Comparison of ENCODE assay signal across 8 cellular contexts in the genomic region with DNA sequence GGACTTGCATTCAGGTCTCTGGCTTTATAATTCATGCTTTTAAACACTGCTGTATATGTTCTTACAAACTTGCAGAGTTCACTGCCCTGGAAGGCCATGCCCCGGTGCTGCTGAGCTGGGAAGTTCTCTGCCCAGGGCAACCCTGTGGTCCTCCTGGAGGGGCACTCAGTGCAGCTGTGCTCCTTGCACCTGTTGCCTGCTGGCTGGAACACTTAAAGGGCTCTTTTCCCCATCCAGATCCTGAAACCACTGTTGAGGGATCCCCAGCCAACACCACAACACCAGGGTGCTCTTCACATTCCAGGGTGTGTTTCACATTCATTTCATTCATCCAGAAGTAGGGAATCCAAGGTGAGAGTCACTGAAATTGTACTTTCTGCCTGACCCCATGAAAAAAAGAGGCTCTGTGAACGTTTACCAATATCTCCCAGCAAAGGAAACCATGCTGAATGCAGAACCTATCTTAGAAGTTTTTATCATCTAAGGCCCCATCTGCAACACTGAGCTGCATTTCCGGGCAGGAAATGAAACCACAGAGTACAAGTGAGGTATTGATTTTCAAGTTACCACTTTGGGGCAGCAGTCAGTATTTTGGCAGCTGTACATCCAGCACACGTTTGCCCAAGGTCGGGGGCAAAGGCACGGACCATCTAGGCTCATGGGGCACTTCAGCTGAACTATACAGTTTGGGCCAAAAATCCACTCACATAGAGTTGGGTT.
DNase-seq lines count a peak whose midpoint lies in the region; ATAC-seq lines count a peak whose summit lies in the region.

No MANE protein-coding gene starts in this region.

- peak overlapping the region; percentile 77 for H3K27ac ChIP-seq in KOPT-K1 (ENCODE audit: low read depth, low read length, poor library complexity, severe bottlenecking)

- peak; percentile 38 for DNase-seq in activated CD4-positive, alpha-beta T cell treated with anti-CD3 and anti-CD28 coated beads, Interleukin-2, amount 50 U/mL, for 1 hour
- DNase-seq in stimulated activated CD8-positive, alpha-beta memory T cell treated with anti-CD3 and anti-CD28 coated beads, Interleukin-15, amount 100 ng/mL, for 24 hours (ENCODE audit: low read depth) = peak; percentile 6
- no peak for DNase-seq in midbrain (lab: John Stamatoyannopoulos, UW)
- DNase-seq in NCI-H2196 treated with DMSO at 0.1 percent for 48 hours (lab: John Stamatoyannopoulos, UW; ENCODE audit: unreplicated experiment) = no peak
- no peak for DNase-seq in HPDE6-E6E7 (ENCODE audit: extremely low spot score)

- H3K36me3 ChIP-seq in KOPT-K1 (ENCODE audit: insufficient read depth, low read length) = no peaks in the 10 kb centered on the region

- H3K9me3 ChIP-seq in KOPT-K1 (ENCODE audit: insufficient read depth, low read length, poor library complexity, severe bottlenecking) = no peaks in the 10 kb centered on the region

- peak; percentile 72 for ATAC-seq in GM18508 (IDR thresholded peaks at IDR 0.05; ENCODE audit: insufficient read depth, unreplicated experiment)
- ATAC-seq in GM21576 (IDR thresholded peaks at IDR 0.05; ENCODE audit: unreplicated experiment) = peak; percentile 78

Comparison
In these comparisons a context has a peak if more than half of its experiments do, and no peak if none do; other contexts are left out.
1. DNase-seq: peak in activated CD4-positive, alpha-beta T cell treated with anti-CD3 and anti-CD28 coated beads, Interleukin-2, amount 50 U/mL, for 1 hour (single experiment) and stimulated activated CD8-positive, alpha-beta memory T cell treated with anti-CD3 and anti-CD28 coated beads, Interleukin-15, amount 100 ng/mL, for 24 hours (single experiment); none in midbrain (single experiment), NCI-H2196 treated with DMSO at 0.1 percent for 48 hours (single experiment) and HPDE6-E6E7 (single experiment).